8 cellular contexts compared by ENCODE assay signal in genomic region chr9:90755509-90756371, GRCh38. TPM values are rescaled to one million over a fixed set of nuclear protein-coding genes. Genes with fewer than 3 reads are reported as not detected.
A peak's percentile ranks its signal among the peaks of the same experiment; 100 is the strongest.
DNase-seq lines count a peak whose midpoint lies in the region; ATAC-seq and TF ChIP-seq lines count a peak whose summit lies in the region.
"Not testable (repeated sequence)": the region's sequence is repeated elsewhere in the genome, so short reads cannot be mapped to it uniquely, and the experiment has no call there.

No MANE protein-coding gene starts in this region.

- CTCF ChIA-PET in RWPE1 (lab: Yijun Ruan, JAX): interaction anchor here (0.6 to 1.2 kb wide), 7 partner anchors 81 to 1158 kb away, joined by 3 to 11 read pairs (median 3); partner anchors contain the start of gene DIRAS2

- TF ChIP-seq CTCF in GM12865 (IDR thresholded peaks at IDR 0.05; ENCODE audit: insufficient read depth, low read depth, low read length, missing control alignments): peak; percentile 44
- peak; percentile 78 for TF ChIP-seq CTCF in RWPE1 (conservative IDR thresholded peaks at IDR 0.05; ENCODE audit: low read depth)
- peak; percentile 52 for TF ChIP-seq CTCF in colonic mucosa (IDR thresholded peaks at IDR 0.05)
- peak; percentile 35 to 64 (median 56) for TF ChIP-seq CTCF in right lobe of liver (IDR thresholded peaks at IDR 0.05)
- TF ChIP-seq CTCF in uterus (IDR thresholded peaks at IDR 0.05): peak in 3 of 4 experiments; percentile 17 to 44 (median 35)

- not testable (repeated sequence) for H3K27me3 ChIP-seq in colonic mucosa, right lobe of liver, uterus

- not testable (repeated sequence) for H3K36me3 ChIP-seq in colonic mucosa, right lobe of liver, uterus

- WGBS in right lobe of liver (ENCODE audit: insufficient coverage, low coverage, low lambda C conversion rate, missing lambda C conversion rate): 23% methylated on average over 5 of the region's 13 CpGs

- H3K27ac ChIP-seq in RWPE1, colonic mucosa, right lobe of liver, uterus: not testable (repeated sequence)

- not testable (repeated sequence) for ATAC-seq in right lobe of liver

- POLR2A ChIA-PET in RWPE1 (lab: Yijun Ruan, JAX; ENCODE audit: low non-redundant PET): not testable (repeated sequence)

- intact Hi-C loops in colonic mucosa (cut with DNase I); right lobe of liver (cut with DNase I); uterus (cut with DNase I; ENCODE audit: low total_unique reads): not testable (repeated sequence)

- not testable (repeated sequence) for H3K4me3 ChIP-seq in GM12865 (ENCODE audit: low read depth, low read length); colonic mucosa; right lobe of liver; uterus

- DNase-seq in GM12865 (ENCODE audit: low read depth): peak; percentile 80
- DNase-seq in NCI-H1436 (lab: John Stamatoyannopoulos, UW): peak; percentile 59
- DNase-seq in RWPE1 (ENCODE audit: low spot score); right lobe of liver: not testable (repeated sequence)
- peak; percentile 41 for DNase-seq in activated CD8-positive, alpha-beta memory T cell treated with anti-CD3 and anti-CD28 coated beads, Interleukin-2, amount 50 U/mL, for 4 hours
- DNase-seq in colonic mucosa: peak; percentile 54
- DNase-seq in stimulated activated CD4-positive, alpha-beta T cell treated with anti-CD3 and anti-CD28 coated beads, Interleukin-15, amount 100 ng/mL, for 24 hours: peak; percentile 81
- peak; percentile 14 to 15 for DNase-seq in uterus

- not testable (repeated sequence) for H3K4me1 ChIP-seq in colonic mucosa, right lobe of liver, uterus

- TF ChIP-seq POLR2A in right lobe of liver (IDR thresholded peaks at IDR 0.05); uterus (IDR thresholded peaks at IDR 0.05): not testable (repeated sequence)

- not testable (repeated sequence) for H3K9me3 ChIP-seq in colonic mucosa, right lobe of liver, uterus

- not testable (repeated sequence) for H3K9ac ChIP-seq in colonic mucosa (ENCODE audit: low read depth in 2 of 2, low read length in 2 of 2)

RNA-seq across cellular contexts. Expression of gene SYK, which starts 45.9 kb away (rescaled TPM):
- 10 to 100 TPM; 58.1 to 92.6 TPM for total RNA-seq in colonic mucosa
- total RNA-seq in right lobe of liver: 10 to 100 TPM in 1 of 6 experiments, 1 to 10 TPM in 5; 3.0 to 10.9 (median 3.7) TPM
- 10 to 100 TPM in 2 of 4 donors, 1 to 10 TPM in 2; 6.7 to 22.2 (median 9.0) TPM for total RNA-seq in uterus
